9 cellular contexts compared by ENCODE assay signal in genomic region chr15:93131485-93132075, GRCh38.
"Had no signal": no experiment of that assay in that cellular context is flagged by ENCODE, and none has a peak within 500 bp of the region (broad histone marks: within the 10 kb centered on the region; RNA-seq: fewer than 3 reads in every experiment).

No MANE protein-coding gene starts in this region.

- H3K9me3 Mint-ChIP-seq: GM23338, H9 had no signal

- H3K36me3 ChIP-seq: HAP-1 had no signal

- ATAC-seq: GM23338, HCT116 had no signal

- DNase-seq: GM23248, GOT3, H7, H9, HCEC 1CT, HFFc6 had no signal

- H3K27ac Mint-ChIP-seq: GM23338, H9, HFFc6 had no signal

- H3K4me3 Mint-ChIP-seq: GM23338, H9, HFFc6 had no signal

- H3K9me3 ChIP-seq: HAP-1 had no signal

- H3K4me3 ChIP-seq: GM23248, GM23338, HAP-1 had no signal

- H3K4me1 ChIP-seq: HAP-1 had no signal
